In the genomic region with DNA sequence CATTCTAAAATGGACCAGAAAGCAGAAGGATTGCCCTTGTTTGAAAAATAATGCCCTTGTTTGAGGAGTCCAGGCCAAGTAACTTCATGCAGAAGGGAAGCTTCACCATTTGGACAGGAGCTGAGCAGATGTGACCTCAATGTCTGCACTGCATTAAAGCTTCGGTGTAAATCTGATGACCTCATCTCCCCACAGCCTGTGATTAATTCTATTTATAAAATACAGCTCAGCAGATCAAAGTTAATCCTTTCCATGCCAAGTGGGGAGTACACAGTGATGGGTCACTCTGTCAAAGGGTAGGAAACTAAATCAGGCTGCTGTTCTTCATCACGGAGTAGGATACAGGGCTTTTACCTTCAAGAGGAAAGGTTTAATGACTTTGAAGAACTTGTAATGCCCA, we compare ENCODE assay signal across 22 cellular contexts.
A peak's percentile ranks its signal among the peaks of the same experiment; 100 is the strongest.
DNase-seq lines count a peak whose midpoint lies in the region; ATAC-seq, FAIRE-seq and TF ChIP-seq lines count a peak whose summit lies in the region.
"Had no signal": no experiment of that assay in that cellular context is flagged by ENCODE, and none has a peak within 500 bp of the region (broad histone marks: within the 10 kb centered on the region; RNA-seq: fewer than 3 reads in every experiment).

No MANE protein-coding gene starts in this region.

- H3K4me1 ChIP-seq in HepG2 (ENCODE audit: insufficient read depth, low read length) = peaks cover 4% of the 10 kb centered on the region
- no peaks in the 10 kb centered on the region for H3K4me1 ChIP-seq in breast epithelium
- no peaks in the 10 kb centered on the region for H3K4me1 ChIP-seq in psoas muscle
- H3K4me1 ChIP-seq: gastrocnemius medialis, tibial artery had no signal

- POLR2A ChIA-PET in HepG2 (lab: Yijun Ruan, JAX) = no interaction called here

- no peak for FAIRE-seq in HepG2 (lab: Jason Lieb, UNC)
- FAIRE-seq: bronchial epithelial cell, H54 had no signal

- TF ChIP-seq POLR2A in HepG2 (IDR thresholded peaks at IDR 0.05; ENCODE audit: insufficient read depth in 1 of 2, low read depth in 2 of 2, low read length in 2 of 2) (no peak), breast epithelium (IDR thresholded peaks at IDR 0.05) (no peak)

- no peak overlapping the region for H3K4me2 ChIP-seq in HepG2 (ENCODE audit: low read depth, low read length)

- ATAC-seq in HepG2 (no peak), psoas muscle (no peak)
- ATAC-seq: gastrocnemius medialis; naive thymus-derived CD8-positive, alpha-beta T cell; stimulated activated naive CD8-positive, alpha-beta T cell treated with anti-CD3 and anti-CD28 coated beads, Interleukin-15, Interleukin-2, amounts not matched to agents 100 U/mL and 50 U/mL, for 24 hours had no signal

- no peak overlapping the region for H3K9ac ChIP-seq in HepG2 (ENCODE audit: insufficient read depth, low read depth, low read length)

- no peak overlapping the region for H3K4me3 ChIP-seq in AG10803 (ENCODE audit: low read length)
- H3K4me3 ChIP-seq in MG63 = no peak overlapping the region
- H3K4me3 ChIP-seq in HepG2 (replicated peaks in 1 of 3; ENCODE audit: insufficient read depth in 1 of 3, low read depth in 2 of 3, low read length in 3 of 3) = no peak overlapping the region
- H3K4me3 ChIP-seq in breast epithelium = no peak overlapping the region
- no peak overlapping the region for H3K4me3 ChIP-seq in psoas muscle
- H3K4me3 ChIP-seq: coronary artery, gastrocnemius medialis, skin epidermis, tibial artery had no signal

- DNase-seq in AG10803 (ENCODE audit: low read depth) (peak; percentile 56), MG63 (peak; percentile 21), astrocyte of the hippocampus (ENCODE audit: low read depth, low spot score) (peak; percentile 50), HepG2 (ENCODE audit: low spot score) (no peak), breast epithelium (ENCODE audit: low spot score in 2 of 2) (no peak), psoas muscle (no peak), NCI-H2227 (lab: John Stamatoyannopoulos, UW; ENCODE audit: unreplicated experiment) (no peak), AG20443 (ENCODE audit: low spot score) (no peak)
- DNase-seq: activated CD4-positive, alpha-beta T cell treated with anti-CD3 and anti-CD28 coated beads, Interleukin-2, amount 10 ng/mL, durations not matched to agents 7 days and 5 days; AML-193; gastrocnemius medialis; kidney glomerular epithelial cell; naive thymus-derived CD8-positive, alpha-beta T cell; NCI-H1417; posterior cingulate gyrus; SIG-M5; stimulated activated naive CD8-positive, alpha-beta T cell treated with anti-CD3 and anti-CD28 coated beads, Interleukin-15, Interleukin-2, amounts not matched to agents 100 U/mL and 50 U/mL, for 24 hours; tibial artery had no signal

- in situ Hi-C loops in HepG2 (cut with HindIII; ENCODE audit: extremely low pct_ligation_motif_present, low pct_unique_long_range_greater_than_20kb) = no loop called here

- H3K27ac ChIP-seq in HepG2 (ENCODE audit: extremely low read length, insufficient read depth, low read length) = no peak overlapping the region
- no peak overlapping the region for H3K27ac ChIP-seq in breast epithelium
- no peak overlapping the region for H3K27ac ChIP-seq in psoas muscle
- H3K27ac ChIP-seq: coronary artery, gastrocnemius medialis, skin epidermis, tibial artery had no signal

- no TSS peak for BruUV-seq in HepG2 (replicated peaks; lab: Mats Ljungman, UMichigan)

- no peak for TF ChIP-seq RAD21 in HepG2 (CRISPR knock-in tag; IDR thresholded peaks at IDR 0.05)

- H2AFZ ChIP-seq in HepG2 (ENCODE audit: low read length) = no peak overlapping the region

- CTCF ChIA-PET in HepG2 (lab: Yijun Ruan, JAX; ENCODE audit: low intra/inter-chr PET ratio, low total read pairs) = no interaction called here

- 52% methylated on average over 2 of the region's 2 CpGs for WGBS in HepG2 (ENCODE audit: low lambda C conversion rate)
- 35 to 47% (median 46%) methylated on average over 2 of the region's 2 CpGs for WGBS in psoas muscle, 3 donors

- intact Hi-C loops in HepG2 (cut with micrococcal nuclease; ENCODE audit: unreplicated experiment) (no loop called here), breast epithelium (cut with DNase I; ENCODE audit: low total_unique reads) (no loop called here), psoas muscle (cut with DNase I) (no loop called here)

- no peak for TF ChIP-seq CTCF in AG10803 (conservative IDR thresholded peaks at IDR 0.05; ENCODE audit: low read length)
- TF ChIP-seq CTCF in HepG2 (CRISPR knock-in tag; IDR thresholded peaks at IDR 0.05) = no peak
- TF ChIP-seq CTCF in breast epithelium (IDR thresholded peaks at IDR 0.05) = no peak
- TF ChIP-seq CTCF in psoas muscle (IDR thresholded peaks at IDR 0.05) = no peak

- no peaks in the 10 kb centered on the region for H3K9me3 ChIP-seq in MG63
- H3K9me3 ChIP-seq in HepG2 (ENCODE audit: low read length) = no peaks in the 10 kb centered on the region
- no peaks in the 10 kb centered on the region for H3K9me3 ChIP-seq in breast epithelium
- no peaks in the 10 kb centered on the region for H3K9me3 ChIP-seq in psoas muscle
- H3K9me3 ChIP-seq: gastrocnemius medialis, tibial artery had no signal

- H4K20me1 ChIP-seq in HepG2 (ENCODE audit: insufficient read depth, low read length) = no peaks in the 10 kb centered on the region

- H3K27me3 ChIP-seq in MG63 (no peaks in the 10 kb centered on the region), HepG2 (ENCODE audit: control insufficient read depth in 1 of 2, insufficient read depth in 2 of 2, low read length in 2 of 2) (no peaks in the 10 kb centered on the region), breast epithelium (no peaks in the 10 kb centered on the region), psoas muscle (ENCODE audit: insufficient read depth in 3 of 3, low read length in 2 of 3) (no peaks in the 10 kb centered on the region)
- H3K27me3 ChIP-seq: gastrocnemius medialis, tibial artery had no signal

- H3K36me3 ChIP-seq in MG63 (no peaks in the 10 kb centered on the region), HepG2 (replicated peaks in 1 of 2; ENCODE audit: control insufficient read depth in 1 of 2, insufficient read depth in 2 of 2, low read length in 2 of 2) (no peaks in the 10 kb centered on the region), breast epithelium (no peaks in the 10 kb centered on the region), psoas muscle (ENCODE audit: insufficient read depth in 1 of 2, low read depth in 1 of 2) (no peaks in the 10 kb centered on the region)
- H3K36me3 ChIP-seq: gastrocnemius medialis, tibial artery had no signal

- TF ChIP-seq EP300 in HepG2 (IDR thresholded peaks at IDR 0.05; ENCODE audit: low read depth in 2 of 2, low read length in 2 of 2) = no peak
- no peak for TF ChIP-seq EP300 in HepG2 (CRISPR knock-in tag; IDR thresholded peaks at IDR 0.05; ENCODE audit: borderline replicate concordance)

- H3K79me2 ChIP-seq in HepG2 (ENCODE audit: insufficient read depth, low read length) = no peaks in the 10 kb centered on the region

TF ChIP-seq in HepG2, 621 proteins besides CTCF, POLR2A, EP300 and RAD21:
- TF ChIP-seq ATF7 (IDR thresholded peaks at IDR 0.05) = peak; percentile 46; the same call in 1 of the 2 replicates
- TF ChIP-seq ATF7 (CRISPR knock-in tag; IDR thresholded peaks at IDR 0.05) = no peak
- TF ChIP-seq ZNF282 (IDR thresholded peaks at IDR 0.05; ENCODE audit: partially characterized antibody) = no peak

Comparison
In these comparisons a context has a peak if more than half of its experiments do, and no peak if none do; other contexts are left out.
1. DNase-seq: peak in AG10803 (single experiment), MG63 (single experiment) and astrocyte of the hippocampus (single experiment); none in HepG2 (single experiment), breast epithelium (0 of 2), psoas muscle (0 of 2), NCI-H2227 (single experiment) and AG20443 (single experiment).